Comparison of ENCODE assay signal across 21 cellular contexts in genomic region chr3:45029661-45030060, GRCh38. TPM values are rescaled to one million over a fixed set of nuclear protein-coding genes. Genes with fewer than 3 reads are reported as not detected.
DNase-seq lines count a peak whose midpoint lies in the region; ATAC-seq, FAIRE-seq and TF ChIP-seq lines count a peak whose summit lies in the region.
"Had no signal": no experiment of that assay in that cellular context is flagged by ENCODE, and none has a peak within 500 bp of the region (broad histone marks: within the 10 kb centered on the region; RNA-seq: fewer than 3 reads in every experiment).

No MANE protein-coding gene starts in this region.

- no peak overlapping the region for H3K27ac Mint-ChIP-seq in astrocyte (ENCODE audit: unreplicated experiment)

- H3K4me1 ChIP-seq in astrocyte (ENCODE audit: insufficient read depth, low read length) (peaks cover 28% of the 10 kb centered on the region), sigmoid colon (peaks cover 0 to 64% (median 27%) of the 10 kb centered on the region in 4 donors)

- H3K4me1 Mint-ChIP-seq in astrocyte (ENCODE audit: low read depth, unreplicated experiment), result peaks cover 13% of the 10 kb centered on the region

- intact Hi-C loops in sigmoid colon (cut with DNase I), result no loop called here

- FAIRE-seq in astrocyte (lab: Jason Lieb, UNC), result peak; percentile 43
- FAIRE-seq: GM18507 had no signal

- H3K36me3 ChIP-seq in astrocyte (ENCODE audit: insufficient read depth, low read length) (no peaks in the 10 kb centered on the region), sigmoid colon (no peaks in the 10 kb centered on the region)
- H3K36me3 ChIP-seq: BLaER1 treated with 17β-estradiol and CSF1 and Interleukin-3, amounts not matched to agents 10 nM and 100 nM; Peyer's patch had no signal

- peaks cover 41% of the 10 kb centered on the region for H3K27me3 Mint-ChIP-seq in astrocyte (ENCODE audit: low read depth, unreplicated experiment)

- WGBS in sigmoid colon, 2 donors, result 82 to 84% methylated on average over 5 of the region's 5 CpGs

- ATAC-seq in HG02759 (IDR thresholded peaks at IDR 0.05; ENCODE audit: unreplicated experiment), result no peak

- H3K36me3 Mint-ChIP-seq in astrocyte (ENCODE audit: low read depth, unreplicated experiment), result peaks cover 6% of the 10 kb centered on the region

- H4K20me1 ChIP-seq in astrocyte (ENCODE audit: insufficient read depth, low read length), result no peaks in the 10 kb centered on the region

- H3K4me3 ChIP-seq in astrocyte (ENCODE audit: insufficient read depth, low read depth, low read length), result no peak overlapping the region
- no peak overlapping the region for H3K4me3 ChIP-seq in fibroblast of mammary gland (ENCODE audit: control insufficient read depth, low read depth, low read length)
- no peak overlapping the region for H3K4me3 ChIP-seq in sigmoid colon
- H3K4me3 ChIP-seq: BLaER1 treated with 17β-estradiol and CSF1 and Interleukin-3, amounts not matched to agents 10 nM and 100 nM; Peyer's patch had no signal

- peaks cover 3% of the 10 kb centered on the region for H3K9me3 Mint-ChIP-seq in astrocyte (ENCODE audit: unreplicated experiment)

- H3K9me3 ChIP-seq in astrocyte (ENCODE audit: insufficient read depth, low read depth, low read length) (no peaks in the 10 kb centered on the region), sigmoid colon (no peaks in the 10 kb centered on the region)
- H3K9me3 ChIP-seq: BLaER1 treated with 17β-estradiol and CSF1 and Interleukin-3, amounts not matched to agents 10 nM and 100 nM; Peyer's patch; tibial nerve had no signal

- H2AFZ ChIP-seq in astrocyte (ENCODE audit: low read depth, low read length), result no peak overlapping the region

- no peak for TF ChIP-seq POLR2A in sigmoid colon (IDR thresholded peaks at IDR 0.05)

- peak overlapping the region; percentile 17 for H3K27ac ChIP-seq in astrocyte (ENCODE audit: low read depth, low read length)
- H3K27ac ChIP-seq in sigmoid colon, result peak overlapping the region; percentile 11 to 78 (median 54)
- H3K27ac ChIP-seq: BLaER1 treated with 17β-estradiol and CSF1 and Interleukin-3, amounts not matched to agents 10 nM and 100 nM had no signal

- no peaks in the 10 kb centered on the region for H3K79me2 ChIP-seq in astrocyte (ENCODE audit: insufficient read depth, low read length)

- no peak for TF ChIP-seq CTCF in astrocyte (IDR thresholded peaks at IDR 0.05; ENCODE audit: insufficient read depth, low read depth, low read length)
- TF ChIP-seq CTCF in fibroblast of mammary gland (conservative IDR thresholded peaks at IDR 0.05; ENCODE audit: control insufficient read depth, insufficient read depth, low read depth, low read length), result no peak
- no peak for TF ChIP-seq CTCF in sigmoid colon (IDR thresholded peaks at IDR 0.05)

- no peak for TF ChIP-seq EP300 in sigmoid colon (IDR thresholded peaks at IDR 0.05)

- DNase-seq in GM04504 (ENCODE audit: low read depth) (peak; percentile 56), astrocyte (ENCODE audit: low read depth) (peak; percentile 81), fibroblast of mammary gland (ENCODE audit: low read depth) (peak; percentile 63), sigmoid colon (no peak), SIG-M5 treated with dmso at 0.1 percent for 504 hours (lab: John Stamatoyannopoulos, UW; ENCODE audit: unreplicated experiment) (no peak), NCI-H1048 (lab: John Stamatoyannopoulos, UW) (no peak), Kasumi-1 (lab: John Stamatoyannopoulos, UW) (no peak)
- DNase-seq: activated CD4-positive, alpha-beta T cell treated with anti-CD3 and anti-CD28 coated beads for 48 hours; activated CD8-positive, alpha-beta memory T cell treated with anti-CD3 and anti-CD28 coated beads, Interleukin-2, amount 50 U/mL, for 4 hours; activated naive CD4-positive, alpha-beta T cell; DMS 273 treated with DMSO at 0.1 percent for 48 hours; NCI-H1436; NCI-H2171 treated with DMSO at 0.1 percent for 48 hours; NCI-H82; Peyer's patch; posterior cingulate gyrus had no signal

- no peaks in the 10 kb centered on the region for H3K27me3 ChIP-seq in astrocyte (ENCODE audit: insufficient read depth, low read length)
- H3K27me3 ChIP-seq in sigmoid colon, result no peaks in the 10 kb centered on the region
- H3K27me3 ChIP-seq: BLaER1 treated with 17β-estradiol and CSF1 and Interleukin-3, amounts not matched to agents 10 nM and 100 nM; Peyer's patch; tibial nerve had no signal

- H3K9ac ChIP-seq in astrocyte (ENCODE audit: low read length), result no peak overlapping the region
- H3K9ac ChIP-seq: BLaER1 treated with 17β-estradiol and CSF1 and Interleukin-3, amounts not matched to agents 10 nM and 100 nM had no signal

- H3K4me3 Mint-ChIP-seq in astrocyte (ENCODE audit: unreplicated experiment), result no peak overlapping the region

- H3K4me2 ChIP-seq in astrocyte (ENCODE audit: low read length), result peak overlapping the region; percentile 32

RNA-seq across cellular contexts. Expression of gene CLEC3B, which starts 3.6 kb away (rescaled TPM):
- 0.32 TPM in 1 of 2 replicates, not detected in the other for total RNA-seq in astrocyte
- 10 to 100 TPM; 21.3 to 97.2 (median 40.3) TPM for total RNA-seq in sigmoid colon
- 10 to 100 TPM in 2 of 3 donors, 1 to 10 TPM in 1; 8.8 to 50.5 (median 35.3) TPM for polyA plus RNA-seq in sigmoid colon
- total RNA-seq: HT-29 had no signal

RNA-seq across cellular contexts. Expression of gene EXOSC7, which starts 53.6 kb away (rescaled TPM):
- total RNA-seq in astrocyte, result 34.7 and 38.6 TPM in 2 replicates
- total RNA-seq in sigmoid colon, result 10 to 100 TPM; 26.9 to 44.3 (median 34.9) TPM
- polyA plus RNA-seq in sigmoid colon, result 10 to 100 TPM; 16.2 to 40.3 (median 17.3) TPM

RNA-seq across cellular contexts. Expression of gene ZDHHC3, which starts 53.7 kb away (rescaled TPM):
- 64.5 and 66.6 TPM in 2 replicates for total RNA-seq in astrocyte
- 10 to 100 TPM; 43.2 to 62.9 (median 46.3) TPM for total RNA-seq in sigmoid colon
- polyA plus RNA-seq in sigmoid colon, result 10 to 100 TPM; 77.2 to 82.8 (median 78.1) TPM

Comparison
In these comparisons a context has a peak if more than half of its experiments do, and no peak if none do; other contexts are left out.
1. DNase-seq: peak in GM04504 (single experiment), astrocyte (single experiment) and fibroblast of mammary gland (single experiment); none in sigmoid colon (single experiment), SIG-M5 treated with dmso at 0.1 percent for 504 hours (single experiment), NCI-H1048 (single experiment) and Kasumi-1 (0 of 2).
2. RNA of gene CLEC3B, which starts 3.6 kb away (total RNA-seq): 21.3 to 97.2 TPM in sigmoid colon; 0.32 TPM in astrocyte; every median in the first group is over 10 times any median in the second.